ENCODE assay signal across 15 cellular contexts in genomic region chr2:239947361-239948045, GRCh38.
A peak's percentile ranks its signal among the peaks of the same experiment; 100 is the strongest.
DNase-seq lines count a peak whose midpoint lies in the region; ATAC-seq lines count a peak whose summit lies in the region.
"Had no signal": no experiment of that assay in that cellular context is flagged by ENCODE, and none has a peak within 500 bp of the region (broad histone marks: within the 10 kb centered on the region; RNA-seq: fewer than 3 reads in every experiment).

No MANE protein-coding gene starts in this region.

- H2BK120ac ChIP-seq in mesendoderm (ENCODE audit: low read depth, low read length): no peak overlapping the region
- H2BK120ac ChIP-seq in mesenchymal stem cell (ENCODE audit: low read depth, low read length): no peak overlapping the region

- ATAC-seq in right cardiac atrium (no peak), GM21576 (IDR thresholded peaks at IDR 0.05; ENCODE audit: unreplicated experiment) (no peak)
- ATAC-seq: psoas muscle; stimulated activated naive B cell treated with anti-CD40 and anti-IgM and Interleukin-4, amounts not matched to agents 10 μg/mL and 1 μg/mL and 100 μg/mL, for 72 hours had no signal

- H3K36me3 ChIP-seq in mesendoderm (ENCODE audit: control insufficient read depth, insufficient read depth, low read length) (no peaks in the 10 kb centered on the region), mesenchymal stem cell (ENCODE audit: control insufficient read depth in 1 of 2, insufficient read depth in 2 of 2, low read depth in 1 of 2, low read length in 2 of 2) (no peaks in the 10 kb centered on the region)
- H3K36me3 ChIP-seq: breast epithelium had no signal

- no peak overlapping the region for H3K4ac ChIP-seq in mesendoderm (ENCODE audit: low read depth, low read length)
- no peak overlapping the region for H3K4ac ChIP-seq in mesenchymal stem cell (ENCODE audit: low read depth in 1 of 2, low read length in 2 of 2)

- H3K79me1 ChIP-seq in mesendoderm (ENCODE audit: low read length) (no peaks in the 10 kb centered on the region), mesenchymal stem cell (replicated peaks; ENCODE audit: low read length, poor library complexity, severe bottlenecking) (no peaks in the 10 kb centered on the region)

- no peak overlapping the region for H2BK12ac ChIP-seq in mesenchymal stem cell (ENCODE audit: low read length in 2 of 2)

- H2AK5ac ChIP-seq in mesendoderm (ENCODE audit: low read length): no peak overlapping the region
- H2AK5ac ChIP-seq in mesenchymal stem cell (ENCODE audit: low read length, severe bottlenecking): no peak overlapping the region

- H2AFZ ChIP-seq in mesenchymal stem cell (ENCODE audit: low read depth, low read length): no peak overlapping the region
- H2AFZ ChIP-seq: GM23338 had no signal

- no peak overlapping the region for H4K5ac ChIP-seq in mesendoderm (ENCODE audit: low read length)

- H3K27me3 ChIP-seq in right cardiac atrium (ENCODE audit: control insufficient read depth, insufficient read depth): no peaks in the 10 kb centered on the region
- H3K27me3 ChIP-seq in mesendoderm (ENCODE audit: insufficient read depth, low read length, poor library complexity): no peaks in the 10 kb centered on the region
- no peaks in the 10 kb centered on the region for H3K27me3 ChIP-seq in mesenchymal stem cell (ENCODE audit: control insufficient read depth in 1 of 2, insufficient read depth in 1 of 2, low read length in 2 of 2)
- H3K27me3 ChIP-seq: breast epithelium had no signal

- H4K8ac ChIP-seq in mesendoderm (ENCODE audit: low read depth, low read length) (no peak overlapping the region), mesenchymal stem cell (ENCODE audit: low read length) (no peak overlapping the region)

- H3K18ac ChIP-seq in mesendoderm (ENCODE audit: low read length) (no peak overlapping the region), mesenchymal stem cell (ENCODE audit: low read depth in 1 of 2, low read length in 2 of 2) (no peak overlapping the region)

- H4K91ac ChIP-seq in mesenchymal stem cell (ENCODE audit: low read length): no peak overlapping the region

- H3K4me1 ChIP-seq in right cardiac atrium (ENCODE audit: control insufficient read depth, insufficient read depth, low read length) (no peaks in the 10 kb centered on the region), mesendoderm (ENCODE audit: control insufficient read depth, low read depth, low read length) (no peaks in the 10 kb centered on the region), mesenchymal stem cell (ENCODE audit: control insufficient read depth, insufficient read depth, low read depth, low read length) (peaks cover 5% of the 10 kb centered on the region)

- H3K79me2 ChIP-seq in mesendoderm (ENCODE audit: control insufficient read depth, insufficient read depth, low read length): no peaks in the 10 kb centered on the region

- DNase-seq in C1 segment of cervical spinal cord (lab: John Stamatoyannopoulos, UW) (peak in 12 of 14 donors; percentile 33 to 75 (median 58)), right cardiac atrium (peak in 2 of 3 donors; percentile 44), posterior cingulate gyrus (peak; percentile 46 to 96 (median 76)), mesendoderm (no peak), mesenchymal stem cell (no peak), DMS79 (lab: John Stamatoyannopoulos, UW) (no peak)
- DNase-seq in activated CD8-positive, alpha-beta memory T cell treated with anti-CD3 and anti-CD28 coated beads, Interleukin-2, amount 50 U/mL, for 48 hours: peak; percentile 28
- DNase-seq: NCI-H2171; stimulated activated CD4-positive, alpha-beta T cell treated with anti-CD3 and anti-CD28 coated beads, Interleukin-4, amount 100 ng/mL, for 1 hour; stimulated activated naive B cell treated with anti-CD40 and anti-IgM and Interleukin-4, amounts not matched to agents 10 μg/mL and 1 μg/mL and 100 μg/mL, for 72 hours; SW 1271 had no signal

- no peak overlapping the region for H3K4me3 ChIP-seq in right cardiac atrium (ENCODE audit: low read length)
- no peak overlapping the region for H3K4me3 ChIP-seq in mesendoderm (ENCODE audit: low read length)
- H3K4me3 ChIP-seq in mesenchymal stem cell (ENCODE audit: insufficient read depth in 1 of 2, low read depth in 1 of 2, low read length in 2 of 2): no peak overlapping the region
- H3K4me3 ChIP-seq: breast epithelium, GM23338, psoas muscle had no signal

- no peak overlapping the region for H3K14ac ChIP-seq in mesenchymal stem cell (ENCODE audit: low read length in 2 of 2)

- H3K4me2 ChIP-seq in mesendoderm (ENCODE audit: low read length): no peak overlapping the region
- no peak overlapping the region for H3K4me2 ChIP-seq in mesenchymal stem cell (ENCODE audit: low read length, poor library complexity, severe bottlenecking)
- H3K4me2 ChIP-seq: GM23338 had no signal

- H2BK5ac ChIP-seq in mesendoderm (ENCODE audit: low read length): no peak overlapping the region
- no peak overlapping the region for H2BK5ac ChIP-seq in mesenchymal stem cell (ENCODE audit: low read depth, low read length, poor library complexity, severe bottlenecking)

- no peaks in the 10 kb centered on the region for H3K9me3 ChIP-seq in right cardiac atrium (ENCODE audit: control insufficient read depth, low read length)
- H3K9me3 ChIP-seq in mesenchymal stem cell (ENCODE audit: control insufficient read depth, low read length): no peaks in the 10 kb centered on the region
- H3K9me3 ChIP-seq: breast epithelium, psoas muscle had no signal

- intact Hi-C loops in right cardiac atrium (cut with DNase I): no loop called here
- intact Hi-C loops in posterior cingulate gyrus (cut with DNase I): no loop called here

- 73% methylated on average over 21 of the region's 21 CpGs for WGBS in right cardiac atrium
- no CpG with 5 or more reads among the region's 21 CpGs for WGBS in mesendoderm (ENCODE audit: extremely low coverage, insufficient coverage, low lambda C conversion rate)
- WGBS in mesenchymal stem cell: 88% methylated on average over 21 of the region's 21 CpGs

- H3K9ac ChIP-seq in mesendoderm (ENCODE audit: low read length): no peak overlapping the region
- no peak overlapping the region for H3K9ac ChIP-seq in mesenchymal stem cell (ENCODE audit: low read length)

- H3K27ac ChIP-seq in right cardiac atrium (ENCODE audit: low read length) (no peak overlapping the region), mesendoderm (ENCODE audit: low read depth, low read length) (no peak overlapping the region), mesenchymal stem cell (ENCODE audit: low read length, poor library complexity, severe bottlenecking) (no peak overlapping the region)
- H3K27ac ChIP-seq: breast epithelium, psoas muscle had no signal

- H2BK15ac ChIP-seq in mesendoderm (replicated peaks; ENCODE audit: low read depth) (no peak overlapping the region), mesenchymal stem cell (ENCODE audit: low read depth, poor library complexity, severe bottlenecking) (no peak overlapping the region)

- H3K23ac ChIP-seq in mesendoderm (ENCODE audit: low read length): no peak overlapping the region
- no peak overlapping the region for H3K23ac ChIP-seq in mesenchymal stem cell (ENCODE audit: low read length in 2 of 2)

- no peak overlapping the region for H3K56ac ChIP-seq in mesendoderm (ENCODE audit: low read length)

Comparison
In these comparisons a context has a peak if more than half of its experiments do, and no peak if none do; other contexts are left out.
1. DNase-seq: peak in C1 segment of cervical spinal cord (12 of 14), activated CD8-positive, alpha-beta memory T cell treated with anti-CD3 and anti-CD28 coated beads, Interleukin-2, amount 50 U/mL, for 48 hours (single experiment), right cardiac atrium (2 of 3) and posterior cingulate gyrus (10 of 10); none in mesendoderm (single experiment), mesenchymal stem cell (single experiment) and DMS79 (single experiment).